ENCODE assay signal across 8 cellular contexts in the genomic region with DNA sequence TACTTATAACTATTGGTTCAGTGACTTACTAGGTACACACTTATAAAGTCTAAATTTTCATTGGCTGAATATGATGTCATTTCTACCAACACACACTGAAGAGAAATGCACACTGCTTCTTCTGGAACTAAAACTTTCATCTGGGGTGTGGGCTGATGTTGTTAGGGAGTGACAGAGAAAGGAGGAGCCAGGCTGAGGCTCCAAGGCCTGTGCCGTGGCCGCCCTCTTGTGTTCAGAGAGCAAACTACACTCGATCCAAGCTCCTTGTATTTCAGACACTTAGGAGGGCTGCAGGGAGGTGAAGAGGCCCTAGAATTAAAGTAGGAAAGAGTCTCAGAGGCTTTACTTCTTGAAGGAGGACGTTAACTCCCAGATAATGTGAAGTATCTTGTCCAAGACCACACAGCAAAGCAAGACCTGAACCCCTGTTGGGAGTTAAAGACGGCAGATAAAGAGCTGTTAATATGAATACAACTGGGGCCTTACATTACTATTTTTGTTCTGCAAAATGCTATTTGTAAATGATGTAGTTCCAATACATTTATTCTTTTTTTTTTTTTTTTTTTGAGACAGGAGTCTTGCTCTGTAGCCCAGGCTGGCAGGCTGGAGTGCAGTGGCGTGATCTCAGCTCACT.
A peak's percentile ranks its signal among the peaks of the same experiment; 100 is the strongest.
DNase-seq lines count a peak whose midpoint lies in the region; ATAC-seq and TF ChIP-seq lines count a peak whose summit lies in the region.

No MANE protein-coding gene starts in this region.

- H3K27ac Mint-ChIP-seq in Calu3 (ENCODE audit: unreplicated experiment), result no peak overlapping the region
- peak overlapping the region in 4 of 10 donors; percentile 5 to 69 (median 56) for H3K27ac Mint-ChIP-seq in naive thymus-derived CD8-positive, alpha-beta T cell

- no peaks in the 10 kb centered on the region for H3K27me3 Mint-ChIP-seq in Calu3 (ENCODE audit: unreplicated experiment)
- no peaks in the 10 kb centered on the region for H3K27me3 Mint-ChIP-seq in naive thymus-derived CD8-positive, alpha-beta T cell

- no TSS peak for BruUV-seq in Calu3 (replicated peaks; lab: Mats Ljungman, UMichigan)

- ATAC-seq in GM19455 (IDR thresholded peaks at IDR 0.05; ENCODE audit: unreplicated experiment), result peak; percentile 79
- peak; percentile 86 for ATAC-seq in esophagus mucosa
- ATAC-seq in naive thymus-derived CD8-positive, alpha-beta T cell, result peak; percentile 90 to 92

- DNase-seq in Calu3 (peak; percentile 77), HPDE6-E6E7 (ENCODE audit: extremely low spot score) (peak; percentile 74), OCI-M1 (lab: John Stamatoyannopoulos, UW) (peak; percentile 81), activated T-cell treated with anti-CD3 and anti-CD28 coated beads for 4 hours (peak; percentile 73)
- peak; percentile 50 to 81 (median 66) for DNase-seq in naive thymus-derived CD8-positive, alpha-beta T cell
- peak; percentile 38 to 82 (median 59) for DNase-seq in stimulated activated naive CD4-positive, alpha-beta T cell (lab: John Stamatoyannopoulos, UW)

- H3K9me3 Mint-ChIP-seq in Calu3 (ENCODE audit: low read depth, unreplicated experiment), result no peaks in the 10 kb centered on the region
- H3K9me3 Mint-ChIP-seq in naive thymus-derived CD8-positive, alpha-beta T cell, result no peaks in the 10 kb centered on the region

- POLR2A ChIA-PET in naive thymus-derived CD8-positive, alpha-beta T cell (lab: Charles Lee), result no interaction called here

- peaks cover 47% of the 10 kb centered on the region for H3K36me3 Mint-ChIP-seq in Calu3 (ENCODE audit: insufficient read depth, unreplicated experiment)
- peaks cover 0 to 42% (median 20%) of the 10 kb centered on the region in 3 donors for H3K36me3 Mint-ChIP-seq in naive thymus-derived CD8-positive, alpha-beta T cell

- CTCF ChIA-PET in Calu3 (lab: Charles Lee), result interaction anchor here (0.6 to 1.4 kb wide), 6 partner anchors 92 to 393 kb away, joined by 3 to 11 read pairs (median 3); no protein-coding TSS in a partner anchor

- intact Hi-C loops in Calu3 (cut with micrococcal nuclease; ENCODE audit: unreplicated experiment), result loop anchor here (10.0 kb wide), 1 partner anchor 123 kb away; no protein-coding TSS in a partner anchor

- no peak for TF ChIP-seq CTCF in Calu3 (IDR thresholded peaks at IDR 0.05; ENCODE audit: unreplicated experiment)

- no peak overlapping the region for H3K4me3 Mint-ChIP-seq in Calu3 (ENCODE audit: low read depth, unreplicated experiment)
- no peak overlapping the region for H3K4me3 Mint-ChIP-seq in naive thymus-derived CD8-positive, alpha-beta T cell

- H3K4me1 Mint-ChIP-seq in Calu3 (ENCODE audit: low read depth, unreplicated experiment), result peaks cover 32% of the 10 kb centered on the region
- peaks cover 6 to 13% (median 10%) of the 10 kb centered on the region in 4 donors for H3K4me1 Mint-ChIP-seq in naive thymus-derived CD8-positive, alpha-beta T cell

Comparison
In these comparisons a context has a peak if more than half of its experiments do, and no peak if none do; other contexts are left out.
1. Peak in every context shown above with its lines: DNase-seq and ATAC-seq.